ENCODE assay signal across 8 cellular contexts in the genomic region with DNA sequence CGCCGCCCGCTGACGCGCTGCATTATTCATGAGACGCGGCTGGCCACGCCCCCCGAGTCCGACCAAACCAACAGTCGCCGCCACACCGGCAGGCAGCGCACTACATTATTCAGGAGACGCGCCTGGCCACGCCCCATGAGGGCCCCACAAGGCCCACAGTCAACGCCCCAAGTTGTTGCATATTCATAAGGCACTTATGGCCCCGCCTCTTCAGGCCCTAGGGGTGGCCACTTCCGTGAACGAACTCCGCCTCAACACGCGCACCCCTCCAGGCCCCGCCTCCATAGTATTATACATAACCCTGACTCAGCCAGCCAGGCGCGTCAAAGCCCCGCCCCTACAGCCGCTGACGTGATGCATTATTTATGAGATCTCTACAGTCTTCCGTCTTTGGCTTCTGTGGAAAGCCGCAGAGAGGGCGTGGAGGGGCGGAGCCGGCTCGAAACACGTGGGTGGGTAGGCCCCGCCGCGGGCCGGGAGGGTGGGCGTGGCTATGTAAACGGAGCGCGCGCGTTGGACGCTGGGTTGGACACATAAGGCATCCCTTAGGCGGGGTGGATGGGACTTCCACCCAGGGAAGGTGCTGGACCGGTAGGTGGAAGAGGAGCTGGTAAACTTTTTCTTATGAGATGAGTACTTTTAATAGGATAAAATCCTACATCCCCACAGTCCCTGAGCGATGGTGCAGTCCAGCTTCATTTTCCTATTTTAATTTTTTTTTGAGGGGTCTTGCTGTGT. TPM values are rescaled to one million over a fixed set of nuclear protein-coding genes. Genes with fewer than 3 reads are reported as not detected.
A peak's percentile ranks its signal among the peaks of the same experiment; 100 is the strongest.
DNase-seq lines count a peak whose midpoint lies in the region; ATAC-seq and TF ChIP-seq lines count a peak whose summit lies in the region.

No MANE protein-coding gene starts in this region.

- POLR2A ChIA-PET in AG04449 (lab: Yijun Ruan, JAX), result interaction anchor here (0.6 to 1.8 kb wide), 3 partner anchors 8 to 37 kb away, joined by 4 to 8 read pairs (median 5); no protein-coding TSS in a partner anchor

- H3K4me1 ChIP-seq in smooth muscle cell (ENCODE audit: low read depth), result no peaks in the 10 kb centered on the region

- H3K9me3 ChIP-seq in WERI-Rb-1 (ENCODE audit: severe bottlenecking) (no peaks in the 10 kb centered on the region), smooth muscle cell (replicated peaks; ENCODE audit: low read depth) (no peaks in the 10 kb centered on the region)

- no peaks in the 10 kb centered on the region for H3K27me3 ChIP-seq in WERI-Rb-1 (ENCODE audit: insufficient read depth, low read depth, severe bottlenecking)
- H3K27me3 ChIP-seq in smooth muscle cell (ENCODE audit: low read depth), result no peaks in the 10 kb centered on the region

- H3K36me3 ChIP-seq in WERI-Rb-1 (no peaks in the 10 kb centered on the region), smooth muscle cell (ENCODE audit: low read depth) (no peaks in the 10 kb centered on the region)

- peak overlapping the region; percentile 100 for H3K9ac ChIP-seq in smooth muscle cell (ENCODE audit: low read depth)

- DNase-seq in AG04449 (ENCODE audit: low read depth, low spot score) (peak; percentile 99), NCI-H2196 treated with DMSO at 0.1 percent for 48 hours (lab: John Stamatoyannopoulos, UW; ENCODE audit: unreplicated experiment) (peak; percentile 99), WERI-Rb-1 (peak; percentile 100), cardiac fibroblast (ENCODE audit: low read depth in 2 of 2) (peak; percentile 100), iPS-NIHi7 (ENCODE audit: extremely low spot score) (peak; percentile 98), smooth muscle cell (lab: John Stamatoyannopoulos, UW; ENCODE audit: unreplicated experiment) (peak; percentile 100)

- H4K20me1 ChIP-seq in smooth muscle cell (ENCODE audit: low read depth), result peaks cover 28% of the 10 kb centered on the region

- CTCF ChIA-PET in AG04449 (lab: Yijun Ruan, JAX), result interaction anchor here (0.6 to 4.9 kb wide), 8 partner anchors 14 to 325 kb away, joined by 3 to 42 read pairs (median 6); a partner anchor contains a TSS

- no peaks in the 10 kb centered on the region for H3F3A ChIP-seq in smooth muscle cell (ENCODE audit: low read depth)

- H3K4me3 ChIP-seq in AG04449 (ENCODE audit: low read depth, low read length), result peak overlapping the region; percentile 97
- no peak overlapping the region; the same call in 1 of the 2 replicates for H3K4me3 ChIP-seq in WERI-Rb-1 (ENCODE audit: low read depth, low read length)
- H3K4me3 ChIP-seq in cardiac fibroblast (replicated peaks in 1 of 2; ENCODE audit: low read depth in 2 of 2, low read length in 2 of 2), result peak overlapping the region in 1 of 2 donors; percentile 99
- peak overlapping the region; percentile 96 for H3K4me3 ChIP-seq in smooth muscle cell

- ATAC-seq in GM18907 (IDR thresholded peaks at IDR 0.05; ENCODE audit: unreplicated experiment) (peak; percentile 86), HG03139 (IDR thresholded peaks at IDR 0.05; ENCODE audit: unreplicated experiment) (peak; percentile 85)

- peak overlapping the region; percentile 74 for H3K4me2 ChIP-seq in smooth muscle cell

- peak overlapping the region; percentile 54 for H3K27ac ChIP-seq in WERI-Rb-1
- H3K27ac ChIP-seq in smooth muscle cell (ENCODE audit: low read depth), result peak overlapping the region; percentile 99

- H3K79me2 ChIP-seq in smooth muscle cell (ENCODE audit: low read depth), result peaks cover 40% of the 10 kb centered on the region

- peak; percentile 31 for TF ChIP-seq CTCF in AG04449 (IDR thresholded peaks at IDR 0.05; ENCODE audit: insufficient read depth, low read length, missing control alignments)
- no peak for TF ChIP-seq CTCF in WERI-Rb-1 (IDR thresholded peaks at IDR 0.05; ENCODE audit: low read depth, low read length)
- TF ChIP-seq CTCF in cardiac fibroblast (IDR thresholded peaks at IDR 0.05; ENCODE audit: low read depth, low read length), result peak; percentile 35
- no peak for TF ChIP-seq CTCF in smooth muscle cell (IDR thresholded peaks at IDR 0.05; ENCODE audit: borderline replicate concordance, insufficient read depth, poor library complexity, severe bottlenecking)

- no peak overlapping the region for H2AFZ ChIP-seq in smooth muscle cell (ENCODE audit: low read depth)

- WGBS in smooth muscle cell (ENCODE audit: low lambda C conversion rate), result 2% methylated on average over 40 of the region's 51 CpGs

RNA-seq across cellular contexts. Expression of a gene that starts 0.4 kb away (rescaled TPM):
- total RNA-seq in smooth muscle cell, result 10.5 and 12.8 TPM in 2 replicates
- polyA plus RNA-seq in smooth muscle cell, result 15.2 and 31.7 TPM in 2 replicates

RNA-seq across cellular contexts. Expression of a gene that starts 21.1 kb away (rescaled TPM):
- 143 and 161 TPM in 2 replicates for total RNA-seq in smooth muscle cell
- polyA plus RNA-seq in smooth muscle cell, result 340 and 358 TPM in 2 replicates

RNA-seq across cellular contexts. Expression of a gene that starts 35.4 kb away (rescaled TPM):
- 75.4 and 104 TPM in 2 replicates for total RNA-seq in smooth muscle cell
- polyA plus RNA-seq in smooth muscle cell, result 134 and 141 TPM in 2 replicates

RNA-seq across cellular contexts. Expression of a gene that starts 49.4 kb away (rescaled TPM):
- 991 and 1,086 TPM in 2 replicates for total RNA-seq in smooth muscle cell
- 752 and 759 TPM in 2 replicates for polyA plus RNA-seq in smooth muscle cell

Comparison
In these comparisons a context has a peak if more than half of its experiments do, and no peak if none do; other contexts are left out.
1. CTCF ChIP-seq: peak in AG04449 (single experiment) and cardiac fibroblast (single experiment); none in WERI-Rb-1 (single experiment) and smooth muscle cell (single experiment).
2. Peak in every context shown above with its lines, with median percentiles within 50 percentile points of each other: DNase-seq.